8 cellular contexts compared by ENCODE assay signal in genomic region chr5:168851902-168852321, GRCh38.
DNase-seq lines count a peak whose midpoint lies in the region; ATAC-seq and TF ChIP-seq lines count a peak whose summit lies in the region.

No MANE protein-coding gene starts in this region.

- H3K4me1 Mint-ChIP-seq in HFFc6 (ENCODE audit: low read depth): peaks cover 10% of the 10 kb centered on the region

- H3K36me3 Mint-ChIP-seq in HFFc6 (ENCODE audit: low read depth): no peaks in the 10 kb centered on the region

- TF ChIP-seq CTCF in HFFc6 (IDR thresholded peaks at IDR 0.05): no peak

- no peaks in the 10 kb centered on the region for H3K9me3 Mint-ChIP-seq in HFFc6

- ATAC-seq in HG02870 (IDR thresholded peaks at IDR 0.05; ENCODE audit: unreplicated experiment) (no peak), GM21786 (IDR thresholded peaks at IDR 0.05; ENCODE audit: unreplicated experiment) (no peak)

- H3K4me3 Mint-ChIP-seq in HFFc6: no peak overlapping the region

- H3K27ac Mint-ChIP-seq in HFFc6: peak overlapping the region; percentile 6; the same call in 1 of the 2 replicates

- peaks cover 16% of the 10 kb centered on the region for H3K27me3 Mint-ChIP-seq in HFFc6 (ENCODE audit: insufficient read depth)

- DNase-seq in EL: peak; percentile 68
- peak; percentile 76 for DNase-seq in HFFc6
- DNase-seq in SKM-1 (lab: John Stamatoyannopoulos, UW; ENCODE audit: unreplicated experiment): peak; percentile 3
- DNase-seq in kidney tubule cell (ENCODE audit: low spot score): peak; percentile 72
- DNase-seq in NCI-H1105 (lab: John Stamatoyannopoulos, UW): no peak
- DNase-seq in Kasumi-1 (lab: John Stamatoyannopoulos, UW): no peak

Comparison
In these comparisons a context has a peak if more than half of its experiments do, and no peak if none do; other contexts are left out.
1. DNase-seq: peak in EL (single experiment), HFFc6 (single experiment), SKM-1 (single experiment) and kidney tubule cell (single experiment); none in NCI-H1105 (single experiment) and Kasumi-1 (0 of 2).